Comparison of ENCODE assay signal across 1 cellular context in the genomic region with DNA sequence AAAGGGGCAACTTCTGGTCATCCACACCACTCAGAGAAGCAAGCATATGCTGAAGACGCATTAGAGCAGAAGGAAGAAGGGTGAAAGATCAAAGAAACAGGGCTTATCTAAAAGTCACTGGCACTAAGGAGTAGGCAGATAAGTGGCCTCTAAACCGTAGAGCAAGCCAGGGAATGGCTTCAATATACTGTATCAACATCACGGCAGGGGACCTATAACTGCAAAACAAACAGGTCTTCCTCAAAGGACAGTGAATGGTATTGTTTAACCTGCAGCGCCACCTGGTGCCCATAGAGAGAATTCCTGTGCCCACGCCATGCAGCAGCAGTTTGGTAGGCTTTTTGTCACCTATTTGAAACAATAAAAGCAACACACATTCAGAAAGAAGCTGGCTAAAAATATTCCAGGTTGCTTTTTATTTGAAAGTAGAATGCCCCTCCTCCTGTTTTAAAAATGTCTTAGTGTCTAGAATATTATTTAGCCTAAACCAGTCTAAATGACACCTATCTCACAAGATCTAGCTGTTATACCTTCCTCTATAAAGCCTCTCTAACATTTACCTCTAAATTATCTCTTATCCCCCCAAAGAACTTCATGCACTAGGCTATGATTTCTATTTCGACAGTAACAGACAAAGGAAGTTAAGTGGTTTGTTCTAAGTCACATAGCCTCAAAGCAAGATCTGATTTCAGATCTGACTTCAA.
TF ChIP-seq lines count a peak whose summit lies in the region.

No MANE protein-coding gene starts in this region.

TF ChIP-seq in WTC11, 78 proteins besides CTCF, POLR2A, EP300 and RAD21 (continued from another document):
- TF ChIP-seq KAT7 (CRISPR knock-in tag; IDR thresholded peaks at IDR 0.05; ENCODE audit: borderline replicate concordance) = no peak
- TF ChIP-seq, protein P1, sequence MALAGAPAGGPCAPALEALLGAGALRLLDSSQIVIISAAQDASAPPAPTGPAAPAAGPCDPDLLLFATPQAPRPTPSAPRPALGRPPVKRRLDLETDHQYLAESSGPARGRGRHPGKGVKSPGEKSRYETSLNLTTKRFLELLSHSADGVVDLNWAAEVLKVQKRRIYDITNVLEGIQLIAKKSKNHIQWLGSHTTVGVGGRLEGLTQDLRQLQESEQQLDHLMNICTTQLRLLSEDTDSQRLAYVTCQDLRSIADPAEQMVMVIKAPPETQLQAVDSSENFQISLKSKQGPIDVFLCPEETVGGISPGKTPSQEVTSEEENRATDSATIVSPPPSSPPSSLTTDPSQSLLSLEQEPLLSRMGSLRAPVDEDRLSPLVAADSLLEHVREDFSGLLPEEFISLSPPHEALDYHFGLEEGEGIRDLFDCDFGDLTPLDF (CRISPR knock-in tag; IDR thresholded peaks at IDR 0.05) = no peak
- no peak for TF ChIP-seq ZNF671 (CRISPR knock-in tag; IDR thresholded peaks at IDR 0.05)
